ENCODE assay signal across 11 cellular contexts in the genomic region with DNA sequence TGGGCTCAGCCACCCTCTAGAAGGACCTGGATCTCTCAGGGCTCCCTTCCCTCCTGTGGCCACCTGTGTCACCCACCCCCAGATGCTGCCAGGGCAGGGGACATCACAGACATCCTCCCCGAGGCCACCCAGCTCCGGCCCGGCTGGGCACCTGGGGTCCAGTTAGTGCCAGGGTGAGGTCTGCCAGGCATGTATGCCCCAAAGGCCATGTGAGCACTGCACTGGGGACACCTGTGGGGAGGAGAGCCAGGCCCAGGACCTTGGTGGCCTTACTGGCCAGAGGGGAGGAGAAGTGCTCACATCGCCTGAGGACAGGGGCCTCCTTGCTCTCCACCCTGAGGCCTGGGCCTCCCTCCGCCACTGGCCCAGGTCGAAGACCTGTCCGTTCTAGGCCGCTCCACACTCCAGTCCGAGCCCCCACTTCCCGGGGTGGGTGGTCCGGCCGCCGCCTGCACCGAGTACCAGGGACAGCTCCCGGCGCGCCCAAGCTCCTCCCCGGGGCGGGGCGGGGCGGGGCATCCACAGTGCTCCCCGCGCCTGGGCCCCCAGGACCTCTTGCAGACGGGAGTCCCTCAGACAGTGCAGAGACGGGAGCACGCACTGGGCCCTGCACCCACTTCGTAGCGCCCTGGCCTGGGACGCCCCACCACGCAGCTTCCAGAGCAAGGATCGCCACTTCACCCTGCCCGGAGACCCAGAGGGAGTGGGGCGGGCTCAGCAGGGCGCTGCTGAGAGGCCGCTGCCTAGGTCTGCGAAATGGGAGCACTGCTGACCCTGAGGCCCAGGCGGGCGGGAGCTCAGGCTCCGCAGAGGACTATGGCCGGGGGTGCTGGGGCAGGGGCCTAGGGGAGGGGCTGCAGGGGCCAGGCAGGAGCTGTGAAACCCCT. TPM values are rescaled to one million over a fixed set of nuclear protein-coding genes. Genes with fewer than 3 reads are reported as not detected.
A peak's percentile ranks its signal among the peaks of the same experiment; 100 is the strongest.
DNase-seq lines count a peak whose midpoint lies in the region; ATAC-seq and TF ChIP-seq lines count a peak whose summit lies in the region.
"Had no signal": no experiment of that assay in that cellular context is flagged by ENCODE, and none has a peak within 500 bp of the region (broad histone marks: within the 10 kb centered on the region; RNA-seq: fewer than 3 reads in every experiment).

No MANE protein-coding gene starts in this region.

- no peaks in the 10 kb centered on the region for H3K27me3 Mint-ChIP-seq in activated T-cell treated with anti-CD3 and anti-CD28 coated beads, Interleukin-2, amount 50 U/mL, for 72 hours (ENCODE audit: low read depth)
- no peaks in the 10 kb centered on the region for H3K27me3 Mint-ChIP-seq in neural crest cell (ENCODE audit: low read depth)

- TF ChIP-seq CTCF in HEK293 (tag by site-specific recombination; IDR thresholded peaks at IDR 0.05): no peak
- no peak for TF ChIP-seq CTCF in neural crest cell (conservative IDR thresholded peaks at IDR 0.05)

- CTCF ChIA-PET in HEK293 (lab: Yijun Ruan, JAX): interaction anchor here (0.5 kb wide), 1 partner anchor 226 kb away, joined by 3 read pairs; no protein-coding TSS in a partner anchor

- H3K4me3 ChIP-seq in HEK293 (ENCODE audit: low read depth, low read length): no peak overlapping the region
- H3K4me3 ChIP-seq: upper lobe of left lung had no signal

- DNase-seq in NOMO-1 treated with DMSO at 0.1 percent for 48 hours (lab: John Stamatoyannopoulos, UW; ENCODE audit: unreplicated experiment) (peak; percentile 6), NOMO-1 treated with dmso at 0.1 percent for 144 hours (lab: John Stamatoyannopoulos, UW; ENCODE audit: unreplicated experiment) (no peak), neural crest cell (ENCODE audit: low read depth, low spot score) (peak; percentile 48), NCI-H526 treated with DMSO at 0.1 percent for 48 hours (lab: John Stamatoyannopoulos, UW) (no peak)
- DNase-seq in activated T-cell treated with anti-CD3 and anti-CD28 coated beads, Interleukin-2, amount 50 U/mL, for 72 hours: no peak
- DNase-seq: foreskin melanocyte had no signal

- no peaks in the 10 kb centered on the region for H3K9me3 Mint-ChIP-seq in activated T-cell treated with anti-CD3 and anti-CD28 coated beads, Interleukin-2, amount 50 U/mL, for 72 hours
- H3K9me3 Mint-ChIP-seq in neural crest cell: no peaks in the 10 kb centered on the region

- peaks cover 0 to 13% of the 10 kb centered on the region in 2 experiments; a peak in 1 of 3 replicates for H3K36me3 ChIP-seq in HEK293 (ENCODE audit: control insufficient read depth in 2 of 2, insufficient read depth in 1 of 2, low read length in 2 of 2)
- H3K36me3 ChIP-seq: upper lobe of left lung had no signal

- POLR2A ChIA-PET in HEK293 (lab: Yijun Ruan, JAX): no interaction called here

- H3K36me3 Mint-ChIP-seq in activated T-cell treated with anti-CD3 and anti-CD28 coated beads, Interleukin-2, amount 50 U/mL, for 72 hours (ENCODE audit: insufficient read depth in 2 of 2): no peaks in the 10 kb centered on the region
- no peaks in the 10 kb centered on the region for H3K36me3 Mint-ChIP-seq in neural crest cell (ENCODE audit: low read depth)

- no peak overlapping the region for H3K27ac Mint-ChIP-seq in activated T-cell treated with anti-CD3 and anti-CD28 coated beads, Interleukin-2, amount 50 U/mL, for 72 hours
- no peak overlapping the region for H3K27ac Mint-ChIP-seq in neural crest cell (ENCODE audit: unreplicated experiment)

- H3K4me1 Mint-ChIP-seq in activated T-cell treated with anti-CD3 and anti-CD28 coated beads, Interleukin-2, amount 50 U/mL, for 72 hours (ENCODE audit: low read depth): no peaks in the 10 kb centered on the region
- H3K4me1 Mint-ChIP-seq in neural crest cell: no peaks in the 10 kb centered on the region

- H3K4me1 ChIP-seq in HEK293 (ENCODE audit: control insufficient read depth, insufficient read depth, low read length): no peaks in the 10 kb centered on the region

- no peak overlapping the region for H3K4me3 Mint-ChIP-seq in activated T-cell treated with anti-CD3 and anti-CD28 coated beads, Interleukin-2, amount 50 U/mL, for 72 hours
- no peak overlapping the region for H3K4me3 Mint-ChIP-seq in neural crest cell

- H3K9me3 ChIP-seq in HEK293 (ENCODE audit: control insufficient read depth, insufficient read depth, low read depth, low read length): no peaks in the 10 kb centered on the region
- H3K9me3 ChIP-seq: upper lobe of left lung had no signal

- ATAC-seq in activated T-cell treated with anti-CD3 and anti-CD28 coated beads, Interleukin-2, amount 50 U/mL, for 72 hours (replicated peaks in 1 of 2): peak; percentile 23 to 34
- no peak for ATAC-seq in GM19397 (IDR thresholded peaks at IDR 0.05; ENCODE audit: unreplicated experiment)
- ATAC-seq in HG02885 (IDR thresholded peaks at IDR 0.05; ENCODE audit: poor library complexity, unreplicated experiment): no peak

- no peak overlapping the region for H3K27ac ChIP-seq in HEK293 (ENCODE audit: extremely low read depth, low read depth, low read length)

TF ChIP-seq in HEK293, 187 proteins besides CTCF, POLR2A, EP300 and RAD21:
- TF ChIP-seq ZFP41 (tag by site-specific recombination; IDR thresholded peaks at IDR 0.05; ENCODE audit: borderline replicate concordance): no peak
- TF ChIP-seq MEIS1 (CRISPR knock-in tag; IDR thresholded peaks at IDR 0.05; ENCODE audit: borderline replicate concordance): no peak
- TF ChIP-seq, protein P1, sequence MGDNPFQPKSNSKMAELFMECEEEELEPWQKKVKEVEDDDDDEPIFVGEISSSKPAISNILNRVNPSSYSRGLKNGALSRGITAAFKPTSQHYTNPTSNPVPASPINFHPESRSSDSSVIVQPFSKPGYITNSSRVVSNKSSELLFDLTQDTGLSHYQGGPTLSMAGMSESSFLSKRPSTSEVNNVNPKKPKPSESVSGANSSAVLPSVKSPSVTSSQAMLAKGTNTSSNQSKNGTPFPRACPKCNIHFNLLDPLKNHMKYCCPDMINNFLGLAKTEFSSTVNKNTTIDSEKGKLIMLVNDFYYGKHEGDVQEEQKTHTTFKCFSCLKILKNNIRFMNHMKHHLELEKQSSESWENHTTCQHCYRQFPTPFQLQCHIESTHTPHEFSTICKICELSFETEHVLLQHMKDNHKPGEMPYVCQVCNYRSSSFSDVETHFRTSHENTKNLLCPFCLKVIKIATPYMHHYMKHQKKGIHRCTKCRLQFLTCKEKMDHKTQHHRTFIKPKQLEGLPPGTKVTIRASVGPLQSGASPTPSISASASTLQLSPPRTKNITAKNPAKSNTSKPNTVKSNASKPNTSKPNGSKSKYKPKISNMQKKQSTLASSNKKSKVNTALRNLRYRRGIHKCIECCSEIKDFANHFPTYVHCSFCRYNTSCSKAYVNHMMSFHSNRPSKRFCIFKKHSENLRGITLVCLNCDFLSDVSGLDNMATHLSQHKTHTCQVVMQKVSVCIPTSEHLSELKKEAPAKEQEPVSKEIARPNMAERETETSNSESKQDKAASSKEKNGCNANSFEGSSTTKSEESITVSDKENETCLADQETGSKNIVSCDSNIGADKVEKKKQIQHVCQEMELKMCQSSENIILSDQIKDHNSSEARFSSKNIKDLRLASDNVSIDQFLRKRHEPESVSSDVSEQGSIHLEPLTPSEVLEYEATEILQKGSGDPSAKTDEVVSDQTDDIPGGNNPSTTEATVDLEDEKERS (tag by site-specific recombination; IDR thresholded peaks at IDR 0.05): no peak
- 0 out of 2 replicates have a peak, but pooled peaks have one; percentile 47 for TF ChIP-seq SCRT2 (tag by site-specific recombination; IDR thresholded peaks at IDR 0.05)
- TF ChIP-seq ZNF423 (tag by site-specific recombination; IDR thresholded peaks at IDR 0.05): no peak
- no peak for TF ChIP-seq ZNF791 (tag by site-specific recombination; IDR thresholded peaks at IDR 0.05)
- TF ChIP-seq, protein P2, sequence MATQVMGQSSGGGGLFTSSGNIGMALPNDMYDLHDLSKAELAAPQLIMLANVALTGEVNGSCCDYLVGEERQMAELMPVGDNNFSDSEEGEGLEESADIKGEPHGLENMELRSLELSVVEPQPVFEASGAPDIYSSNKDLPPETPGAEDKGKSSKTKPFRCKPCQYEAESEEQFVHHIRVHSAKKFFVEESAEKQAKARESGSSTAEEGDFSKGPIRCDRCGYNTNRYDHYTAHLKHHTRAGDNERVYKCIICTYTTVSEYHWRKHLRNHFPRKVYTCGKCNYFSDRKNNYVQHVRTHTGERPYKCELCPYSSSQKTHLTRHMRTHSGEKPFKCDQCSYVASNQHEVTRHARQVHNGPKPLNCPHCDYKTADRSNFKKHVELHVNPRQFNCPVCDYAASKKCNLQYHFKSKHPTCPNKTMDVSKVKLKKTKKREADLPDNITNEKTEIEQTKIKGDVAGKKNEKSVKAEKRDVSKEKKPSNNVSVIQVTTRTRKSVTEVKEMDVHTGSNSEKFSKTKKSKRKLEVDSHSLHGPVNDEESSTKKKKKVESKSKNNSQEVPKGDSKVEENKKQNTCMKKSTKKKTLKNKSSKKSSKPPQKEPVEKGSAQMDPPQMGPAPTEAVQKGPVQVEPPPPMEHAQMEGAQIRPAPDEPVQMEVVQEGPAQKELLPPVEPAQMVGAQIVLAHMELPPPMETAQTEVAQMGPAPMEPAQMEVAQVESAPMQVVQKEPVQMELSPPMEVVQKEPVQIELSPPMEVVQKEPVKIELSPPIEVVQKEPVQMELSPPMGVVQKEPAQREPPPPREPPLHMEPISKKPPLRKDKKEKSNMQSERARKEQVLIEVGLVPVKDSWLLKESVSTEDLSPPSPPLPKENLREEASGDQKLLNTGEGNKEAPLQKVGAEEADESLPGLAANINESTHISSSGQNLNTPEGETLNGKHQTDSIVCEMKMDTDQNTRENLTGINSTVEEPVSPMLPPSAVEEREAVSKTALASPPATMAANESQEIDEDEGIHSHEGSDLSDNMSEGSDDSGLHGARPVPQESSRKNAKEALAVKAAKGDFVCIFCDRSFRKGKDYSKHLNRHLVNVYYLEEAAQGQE (tag by site-specific recombination; IDR thresholded peaks at IDR 0.05): peak; percentile 93
- TF ChIP-seq ZNF169 (tag by site-specific recombination; IDR thresholded peaks at IDR 0.05): no peak
- TF ChIP-seq GLIS2 (tag by site-specific recombination; IDR thresholded peaks at IDR 0.05): 0 out of 2 replicates have a peak, but pooled peaks have one; percentile 32
- TF ChIP-seq TRIM28 (IDR thresholded peaks at IDR 0.05; ENCODE audit: borderline replicate concordance, low read length): 0 out of 2 replicates have a peak, but pooled peaks have one; percentile 3
- TF ChIP-seq KLF8 (tag by site-specific recombination; IDR thresholded peaks at IDR 0.05): peak; percentile 68; the same call in 1 of the 2 replicates
- TF ChIP-seq KLF1 (tag by site-specific recombination; IDR thresholded peaks at IDR 0.05): peak; percentile 83
- TF ChIP-seq SP2 (tag by site-specific recombination; IDR thresholded peaks at IDR 0.05): peak; percentile 31; the same call in 1 of the 2 replicates

RNA-seq across cellular contexts. Expression of a gene that starts 34.3 kb away (rescaled TPM):
- total RNA-seq in activated T-cell treated with anti-CD3 and anti-CD28 coated beads, Interleukin-2, amount 50 U/mL, for 72 hours: not detected
- not detected in 2 replicates for total RNA-seq in neural crest cell
- total RNA-seq: HT1080, upper lobe of left lung had no signal

RNA-seq across cellular contexts. Expression of a gene that starts 54.6 kb away (rescaled TPM):
- total RNA-seq in activated T-cell treated with anti-CD3 and anti-CD28 coated beads, Interleukin-2, amount 50 U/mL, for 72 hours: 1 to 10 TPM; 2.5 to 3.4 TPM
- 3.8 and 4.7 TPM in 2 replicates for total RNA-seq in neural crest cell

Comparison
In these comparisons a context has a peak if more than half of its experiments do, and no peak if none do; other contexts are left out.
1. DNase-seq: peak in NOMO-1 treated with DMSO at 0.1 percent for 48 hours (single experiment) and neural crest cell (single experiment); none in NOMO-1 treated with dmso at 0.1 percent for 144 hours (single experiment), activated T-cell treated with anti-CD3 and anti-CD28 coated beads, Interleukin-2, amount 50 U/mL, for 72 hours (0 of 2) and NCI-H526 treated with DMSO at 0.1 percent for 48 hours (single experiment).
2. ATAC-seq: peak in activated T-cell treated with anti-CD3 and anti-CD28 coated beads, Interleukin-2, amount 50 U/mL, for 72 hours (2 of 2); none in GM19397 (single experiment) and HG02885 (single experiment).